23 cellular contexts compared by ENCODE assay signal in genomic region chr13:96963786-96964475, GRCh38. TPM values are rescaled to one million over a fixed set of nuclear protein-coding genes. Genes with fewer than 3 reads are reported as not detected.
A peak's percentile ranks its signal among the peaks of the same experiment; 100 is the strongest.
DNase-seq lines count a peak whose midpoint lies in the region; ATAC-seq and TF ChIP-seq lines count a peak whose summit lies in the region.
"Had no signal": no experiment of that assay in that cellular context is flagged by ENCODE, and none has a peak within 500 bp of the region (broad histone marks: within the 10 kb centered on the region; RNA-seq: fewer than 3 reads in every experiment).

No MANE protein-coding gene starts in this region.

- POLR2A ChIA-PET in IMR-90 (lab: Charles Lee; ENCODE audit: unreplicated experiment): no interaction called here
- POLR2A ChIA-PET in Panc1 (lab: Charles Lee): no interaction called here

- dilution Hi-C loops in IMR-90 (cut with HindIII; ENCODE audit: low sequenced_read_pairs, unreplicated experiment): no loop called here

- TF ChIP-seq RAD21 in IMR-90 (IDR thresholded peaks at IDR 0.05; ENCODE audit: low read length): no peak

- in situ Hi-C loops in IMR-90 (cut with MboI; ENCODE audit: low sequenced_read_pairs): no loop called here
- in situ Hi-C loops in Panc1 (cut with HindIII; ENCODE audit: low pct_unique_long_range_greater_than_20kb, low sequenced_read_pairs): no loop called here

- no peak overlapping the region for H2AK9ac ChIP-seq in IMR-90 (replicated peaks; ENCODE audit: low read depth, low read length, poor library complexity)

- H3K27me3 ChIP-seq in IMR-90 (ENCODE audit: control insufficient read depth, insufficient read depth, low read length) (no peaks in the 10 kb centered on the region), Panc1 (ENCODE audit: control insufficient read depth, insufficient read depth, low read length) (no peaks in the 10 kb centered on the region)
- H3K27me3 ChIP-seq: brain microvascular endothelial cell, heart left ventricle had no signal

- no peak overlapping the region for H3K4ac ChIP-seq in IMR-90 (ENCODE audit: low read depth, low read length)

- TF ChIP-seq CTCF in IMR-90 (conservative IDR thresholded peaks at IDR 0.05; ENCODE audit: low read depth, low read length): no peak
- peak; percentile 24; the same call in 1 of the 2 replicates for TF ChIP-seq CTCF in Panc1 (IDR thresholded peaks at IDR 0.05)
- peak; percentile 30 for TF ChIP-seq CTCF in epithelial cell of esophagus (IDR thresholded peaks at IDR 0.05; ENCODE audit: insufficient read depth, low read depth, low read length, missing control alignments)

- H4K8ac ChIP-seq in IMR-90 (ENCODE audit: low read depth in 2 of 2, low read length in 2 of 2): no peak overlapping the region

- H3K9me1 ChIP-seq in IMR-90 (ENCODE audit: insufficient read depth, low read length): no peaks in the 10 kb centered on the region

- no peak overlapping the region for H3K14ac ChIP-seq in IMR-90 (replicated peaks; ENCODE audit: low read depth, low read length)

- no peak overlapping the region for H3K56ac ChIP-seq in IMR-90 (ENCODE audit: extremely low read depth, insufficient read depth, low read length)

- intact Hi-C loops in IMR-90 (cut with micrococcal nuclease) (loop anchor here (5.0 kb wide), 1 partner anchor 822 kb away; no protein-coding TSS in a partner anchor), Panc1 (cut with micrococcal nuclease; ENCODE audit: unreplicated experiment) (no loop called here)

- no peak overlapping the region for H2AK5ac ChIP-seq in IMR-90 (ENCODE audit: low read depth, low read length)

- H3K4me1 ChIP-seq in IMR-90 (ENCODE audit: control insufficient read depth, insufficient read depth, low read length) (no peaks in the 10 kb centered on the region), Panc1 (ENCODE audit: control insufficient read depth, insufficient read depth, low read length) (no peaks in the 10 kb centered on the region)
- H3K4me1 ChIP-seq: heart left ventricle, left ventricle myocardium inferior had no signal

- H2BK5ac ChIP-seq in IMR-90 (ENCODE audit: low read depth, low read length, poor library complexity, severe bottlenecking): no peak overlapping the region

- H4K91ac ChIP-seq in IMR-90 (ENCODE audit: insufficient read depth, low read depth, low read length): no peak overlapping the region

- H3K23ac ChIP-seq in IMR-90 (ENCODE audit: low read depth, low read length): no peak overlapping the region

- H3K27ac ChIP-seq in IMR-90 (ENCODE audit: insufficient read depth, low read length) (no peak overlapping the region), Panc1 (ENCODE audit: low read length) (no peak overlapping the region)
- H3K27ac ChIP-seq: brain microvascular endothelial cell, heart left ventricle, left ventricle myocardium inferior had no signal

- H3K36me3 ChIP-seq in IMR-90 (ENCODE audit: control insufficient read depth, insufficient read depth, low read length) (no peaks in the 10 kb centered on the region), Panc1 (ENCODE audit: control insufficient read depth, insufficient read depth, low read length) (no peaks in the 10 kb centered on the region)
- H3K36me3 ChIP-seq: brain microvascular endothelial cell, heart left ventricle, left ventricle myocardium inferior had no signal

- H2BK120ac ChIP-seq in IMR-90 (ENCODE audit: low read depth, low read length): no peak overlapping the region

- ATAC-seq in IMR-90 (ENCODE audit: low read depth): no peak
- ATAC-seq in Panc1: no peak
- no peak for ATAC-seq in HG03342 (IDR thresholded peaks at IDR 0.05; ENCODE audit: unreplicated experiment)
- ATAC-seq: heart left ventricle, Right ventricle myocardium inferior had no signal

- H3K9me3 ChIP-seq in IMR-90 (ENCODE audit: control insufficient read depth, insufficient read depth, low read length): peaks cover 10% of the 10 kb centered on the region
- no peaks in the 10 kb centered on the region for H3K9me3 ChIP-seq in Panc1 (ENCODE audit: control insufficient read depth, insufficient read depth, low read depth, low read length)

- H3K79me1 ChIP-seq in IMR-90 (ENCODE audit: low read depth in 1 of 2, low read length in 2 of 2): no peaks in the 10 kb centered on the region

- no peak overlapping the region for H2BK15ac ChIP-seq in IMR-90 (ENCODE audit: low read depth, low read length)

- H3K18ac ChIP-seq in IMR-90 (ENCODE audit: low read depth, low read length): no peak overlapping the region

- BruUV-seq in IMR-90 (replicated peaks; lab: Mats Ljungman, UMichigan): no TSS peak
- BruUV-seq in Panc1 (replicated peaks; lab: Mats Ljungman, UMichigan): no TSS peak

- TF ChIP-seq POLR2A in IMR-90 (IDR thresholded peaks at IDR 0.05; ENCODE audit: low read depth, low read length): no peak

- H3K4me3 ChIP-seq in IMR-90 (ENCODE audit: insufficient read depth, low read depth, low read length) (no peak overlapping the region), Panc1 (ENCODE audit: low read depth in 2 of 2, low read length in 2 of 2) (no peak overlapping the region), epithelial cell of esophagus (ENCODE audit: low read length) (no peak overlapping the region)
- H3K4me3 ChIP-seq: heart left ventricle, left ventricle myocardium inferior had no signal

- no peaks in the 10 kb centered on the region for H4K20me1 ChIP-seq in IMR-90 (ENCODE audit: insufficient read depth, low read length)

- H3K9ac ChIP-seq in IMR-90 (ENCODE audit: low read depth, low read length): no peak overlapping the region

- no peak overlapping the region for H4K5ac ChIP-seq in IMR-90 (ENCODE audit: low read depth, low read length)

- CTCF ChIA-PET in IMR-90 (lab: Yijun Ruan, JAX) (no interaction called here), Panc1 (lab: Charles Lee) (interaction anchor here (0.7 kb wide), 1 partner anchor 94 kb away, joined by 3 read pairs; no protein-coding TSS in a partner anchor)

- H2BK20ac ChIP-seq in IMR-90 (ENCODE audit: low read depth, low read length): no peak overlapping the region

- no peak overlapping the region for H3K4me2 ChIP-seq in IMR-90 (ENCODE audit: low read depth, low read length)

- no CpG with 5 or more reads among the region's 2 CpGs for WGBS in IMR-90 (ENCODE audit: extremely low coverage in 2 of 2, insufficient read length in 1 of 2), 2 experiments

- H2AFZ ChIP-seq in IMR-90 (replicated peaks; ENCODE audit: low read length, poor library complexity): no peak overlapping the region

- DNase-seq in NCI-H2171 treated with DMSO at 0.1 percent for 48 hours (lab: John Stamatoyannopoulos, UW) (peak; percentile 28), NCI-H2171 (lab: John Stamatoyannopoulos, UW) (no peak), IMR-90 (no peak), Panc1 (ENCODE audit: low read depth, low spot score) (no peak), epithelial cell of esophagus (ENCODE audit: low read depth) (peak; percentile 52), LoVo (ENCODE audit: low spot score) (no peak), NCI-H1105 (lab: John Stamatoyannopoulos, UW) (no peak)
- DNase-seq: ACHN; activated CD4-positive, alpha-beta T cell treated with anti-CD3 and anti-CD28 coated beads, Interleukin-2, amount 50 U/mL, for 4 hours; activated gamma-delta T cell; brain microvascular endothelial cell; C1 segment of cervical spinal cord; GF-D8; heart left ventricle; left ventricle myocardium inferior; NCI-H1417 treated with DMSO at 0.1 percent for 48 hours; NCI-H226; nephron progenitor cell; stimulated activated CD4-positive, alpha-beta T cell treated with anti-CD3 and anti-CD28 coated beads, Interleukin-1b, Interleukin-23, amount 100 ng/mL, for 48 hours; stimulated activated naive CD4-positive, alpha-beta T cell had no signal

TF ChIP-seq in IMR-90, 13 proteins besides CTCF, POLR2A, EP300 and RAD21:
- TF ChIP-seq SMC3 (IDR thresholded peaks at IDR 0.05; ENCODE audit: low read depth, low read length): no peak
- no peak for TF ChIP-seq CHD1 (IDR thresholded peaks at IDR 0.05; ENCODE audit: low read depth, low read length)
- TF ChIP-seq NFE2L2 (IDR thresholded peaks at IDR 0.05; ENCODE audit: low read depth, low read length): no peak
- TF ChIP-seq, protein P1, sequence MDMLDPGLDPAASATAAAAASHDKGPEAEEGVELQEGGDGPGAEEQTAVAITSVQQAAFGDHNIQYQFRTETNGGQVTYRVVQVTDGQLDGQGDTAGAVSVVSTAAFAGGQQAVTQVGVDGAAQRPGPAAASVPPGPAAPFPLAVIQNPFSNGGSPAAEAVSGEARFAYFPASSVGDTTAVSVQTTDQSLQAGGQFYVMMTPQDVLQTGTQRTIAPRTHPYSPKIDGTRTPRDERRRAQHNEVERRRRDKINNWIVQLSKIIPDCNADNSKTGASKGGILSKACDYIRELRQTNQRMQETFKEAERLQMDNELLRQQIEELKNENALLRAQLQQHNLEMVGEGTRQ (IDR thresholded peaks at IDR 0.05; ENCODE audit: low read depth, low read length): no peak
- TF ChIP-seq MXI1 (IDR thresholded peaks at IDR 0.05; ENCODE audit: borderline replicate concordance, low read depth, low read length): no peak
- no peak for TF ChIP-seq FOS (IDR thresholded peaks at IDR 0.05; ENCODE audit: low read depth, low read length)
- TF ChIP-seq, protein P2, sequence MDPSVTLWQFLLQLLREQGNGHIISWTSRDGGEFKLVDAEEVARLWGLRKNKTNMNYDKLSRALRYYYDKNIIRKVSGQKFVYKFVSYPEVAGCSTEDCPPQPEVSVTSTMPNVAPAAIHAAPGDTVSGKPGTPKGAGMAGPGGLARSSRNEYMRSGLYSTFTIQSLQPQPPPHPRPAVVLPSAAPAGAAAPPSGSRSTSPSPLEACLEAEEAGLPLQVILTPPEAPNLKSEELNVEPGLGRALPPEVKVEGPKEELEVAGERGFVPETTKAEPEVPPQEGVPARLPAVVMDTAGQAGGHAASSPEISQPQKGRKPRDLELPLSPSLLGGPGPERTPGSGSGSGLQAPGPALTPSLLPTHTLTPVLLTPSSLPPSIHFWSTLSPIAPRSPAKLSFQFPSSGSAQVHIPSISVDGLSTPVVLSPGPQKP (IDR thresholded peaks at IDR 0.05; ENCODE audit: borderline replicate concordance, low read depth, low read length): no peak
- no peak for TF ChIP-seq MAZ (IDR thresholded peaks at IDR 0.05; ENCODE audit: borderline replicate concordance, low read depth, low read length)
- peak; percentile 84 for TF ChIP-seq MAFK (IDR thresholded peaks at IDR 0.05; ENCODE audit: low read depth, low read length)

RNA-seq across cellular contexts. Expression of gene OXGR1, which starts 30.3 kb away (rescaled TPM):
- total RNA-seq in IMR-90 (2012; rRNA removed) (not detected in 2 replicates), Panc1 (2021; ENCODE audit: unreplicated experiment) (not detected)
- not detected in 2 replicates for polyA plus RNA-seq in IMR-90 (2012; rRNA removed)
- polyA plus RNA-seq in IMR-90 (2012; cell fraction: cytosol; rRNA removed): not detected in 2 replicates
- not detected in 2 replicates for polyA plus RNA-seq in IMR-90 (2012; cell fraction: nucleus; rRNA removed; ENCODE audit: low replicate concordance)
- not detected for polyA plus RNA-seq in Panc1 (2012; ENCODE audit: insufficient read length)
- total RNA-seq: left ventricle myocardium inferior, mononuclear cell, Right ventricle myocardium inferior had no signal

Comparison
In these comparisons a context has a peak if more than half of its experiments do, and no peak if none do; other contexts are left out.
1. DNase-seq: peak in NCI-H2171 treated with DMSO at 0.1 percent for 48 hours (single experiment) and epithelial cell of esophagus (single experiment); none in NCI-H2171 (single experiment), IMR-90 (single experiment), Panc1 (single experiment), LoVo (single experiment) and NCI-H1105 (single experiment).